Comparison of ENCODE assay signal across 22 cellular contexts in the genomic region with DNA sequence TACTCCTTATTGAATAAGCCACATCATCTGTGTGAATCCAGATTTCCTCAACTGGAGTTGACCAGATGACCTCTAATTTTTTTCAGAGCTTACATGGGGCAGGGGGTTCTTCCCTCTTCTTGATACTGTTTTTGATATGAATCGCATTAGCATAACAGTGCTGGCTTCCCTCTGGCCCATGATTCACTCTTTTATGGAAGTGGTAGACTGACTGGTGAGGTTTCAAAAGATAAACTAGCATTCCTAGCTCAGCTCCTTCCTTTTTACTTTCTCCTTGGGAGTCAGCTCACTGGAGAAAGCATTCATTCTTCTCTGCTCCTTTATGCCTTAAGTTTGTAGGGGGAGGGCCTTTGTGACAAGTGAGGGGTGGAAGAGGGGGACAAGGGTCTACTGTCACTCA.
"Had no signal": no experiment of that assay in that cellular context is flagged by ENCODE, and none has a peak within 500 bp of the region (broad histone marks: within the 10 kb centered on the region; RNA-seq: fewer than 3 reads in every experiment).

No MANE protein-coding gene starts in this region.

- H3K36me3 Mint-ChIP-seq: naive thymus-derived CD8-positive, alpha-beta T cell; stimulated activated memory B cell treated with anti-CD40 and anti-IgM and Interleukin-4, amounts not matched to agents 10 μg/mL and 1 μg/mL and 100 μg/mL, for 72 hours had no signal

- H3K4me3 Mint-ChIP-seq: naive thymus-derived CD8-positive, alpha-beta T cell; stimulated activated memory B cell treated with anti-CD40 and anti-IgM and Interleukin-4, amounts not matched to agents 10 μg/mL and 1 μg/mL and 100 μg/mL, for 72 hours; stimulated activated naive CD8-positive, alpha-beta T cell treated with anti-CD3 and anti-CD28 coated beads, Interleukin-15, Interleukin-2, amounts not matched to agents 100 ng/mL and 50 ng/mL, for 24 hours had no signal

- ATAC-seq: esophagus mucosa; gastrocnemius medialis; heart right ventricle; left lobe of liver; mucosa of descending colon; naive thymus-derived CD8-positive, alpha-beta T cell; pancreas; right cardiac atrium; stimulated activated memory B cell treated with anti-CD40 and anti-IgM and Interleukin-4, amounts not matched to agents 10 μg/mL and 1 μg/mL and 100 μg/mL, for 72 hours; upper lobe of right lung had no signal

- H3K4me1 ChIP-seq: gastrocnemius medialis, heart right ventricle, pancreas, tibial nerve, upper lobe of right lung had no signal

- H3K36me3 ChIP-seq: gastrocnemius medialis, heart right ventricle, pancreas, tibial nerve, upper lobe of right lung had no signal

- H3K9me3 ChIP-seq: gastrocnemius medialis, heart right ventricle, mucosa of descending colon, pancreas, tibial nerve, upper lobe of right lung had no signal

- H3K27me3 ChIP-seq: heart right ventricle, pancreas, tibial nerve, upper lobe of right lung had no signal

- H3K27ac Mint-ChIP-seq: naive thymus-derived CD8-positive, alpha-beta T cell; progenitor cell of endocrine pancreas; stimulated activated memory B cell treated with anti-CD40 and anti-IgM and Interleukin-4, amounts not matched to agents 10 μg/mL and 1 μg/mL and 100 μg/mL, for 72 hours; stimulated activated naive CD8-positive, alpha-beta T cell treated with anti-CD3 and anti-CD28 coated beads, Interleukin-15, Interleukin-2, amounts not matched to agents 100 ng/mL and 50 ng/mL, for 24 hours had no signal

- H3K4me1 Mint-ChIP-seq: naive thymus-derived CD8-positive, alpha-beta T cell; stimulated activated memory B cell treated with anti-CD40 and anti-IgM and Interleukin-4, amounts not matched to agents 10 μg/mL and 1 μg/mL and 100 μg/mL, for 72 hours had no signal

- DNase-seq: dermis blood vessel endothelial cell; effector CD8-positive, alpha-beta T cell; gastrocnemius medialis; heart right ventricle; hypothalamus; islet precursor cell; mammary epithelial cell; mucosa of descending colon; naive thymus-derived CD8-positive, alpha-beta T cell; occipital lobe; pancreas; right cardiac atrium; stimulated activated CD4-positive, alpha-beta T cell treated with anti-CD3 and anti-CD28 coated beads, Interleukin-4, amount 100 ng/mL, for 1 hour; stimulated activated CD8-positive, alpha-beta memory T cell treated with anti-CD3 and anti-CD28 coated beads, Interleukin-4, amount 100 ng/mL, for 48 hours; upper lobe of right lung had no signal

- H3K4me3 ChIP-seq: gastrocnemius medialis, heart right ventricle, mucosa of descending colon, pancreas, smooth muscle cell, tibial nerve, upper lobe of right lung had no signal

- H3K27me3 Mint-ChIP-seq: progenitor cell of endocrine pancreas; stimulated activated memory B cell treated with anti-CD40 and anti-IgM and Interleukin-4, amounts not matched to agents 10 μg/mL and 1 μg/mL and 100 μg/mL, for 72 hours; stimulated activated naive CD8-positive, alpha-beta T cell treated with anti-CD3 and anti-CD28 coated beads, Interleukin-15, Interleukin-2, amounts not matched to agents 100 ng/mL and 50 ng/mL, for 24 hours had no signal

- H3K9me3 Mint-ChIP-seq: stimulated activated naive CD8-positive, alpha-beta T cell treated with anti-CD3 and anti-CD28 coated beads, Interleukin-15, Interleukin-2, amounts not matched to agents 100 ng/mL and 50 ng/mL, for 24 hours had no signal

- H3K27ac ChIP-seq: gastrocnemius medialis, heart right ventricle, pancreas, tibial nerve, upper lobe of right lung had no signal

- H3K4me2 ChIP-seq: smooth muscle cell had no signal
